In genomic region chr4:39685990-39686389, GRCh38 we compare ENCODE assay signal across 24 cellular contexts. TPM values are rescaled to one million over a fixed set of nuclear protein-coding genes. Genes with fewer than 3 reads are reported as not detected.
DNase-seq lines count a peak whose midpoint lies in the region; ATAC-seq, FAIRE-seq and TF ChIP-seq lines count a peak whose summit lies in the region.
"Had no signal": no experiment of that assay in that cellular context is flagged by ENCODE, and none has a peak within 500 bp of the region (broad histone marks: within the 10 kb centered on the region; RNA-seq: fewer than 3 reads in every experiment).

No MANE protein-coding gene starts in this region.

- no peak for TF ChIP-seq RAD21 in K562 (CRISPR knock-in tag; conservative IDR thresholded peaks at IDR 0.05 in 1 of 2, IDR thresholded peaks at IDR 0.05 in 1 of 2)

- H3K9me1 ChIP-seq in K562 (ENCODE audit: control insufficient read depth, insufficient read depth, low read length): no peaks in the 10 kb centered on the region

- H3K9me3 Mint-ChIP-seq in CD4-positive, alpha-beta T cell: no peaks in the 10 kb centered on the region
- H3K9me3 Mint-ChIP-seq: CD4-positive, alpha-beta memory T cell; CD8-positive, alpha-beta memory T cell had no signal

- no peaks in the 10 kb centered on the region for H4K20me1 ChIP-seq in K562 (replicated peaks; ENCODE audit: control insufficient read depth, insufficient read depth, low read length)
- H4K20me1 ChIP-seq: BLaER1 treated with 17β-estradiol and CSF1 and Interleukin-3, amounts not matched to agents 10 nM and 100 nM had no signal

- BruUV-seq in K562 (replicated peaks; lab: Mats Ljungman, UMichigan): no TSS peak

- no peaks in the 10 kb centered on the region for H3K36me3 Mint-ChIP-seq in CD4-positive, alpha-beta T cell (ENCODE audit: low read depth)
- H3K36me3 Mint-ChIP-seq: CD4-positive, alpha-beta memory T cell; CD8-positive, alpha-beta memory T cell had no signal

- no peaks in the 10 kb centered on the region for H3K79me2 ChIP-seq in K562 (ENCODE audit: control insufficient read depth, insufficient read depth, low read length)

- H3K36me3 ChIP-seq in HEK293 (ENCODE audit: control insufficient read depth in 2 of 2, insufficient read depth in 1 of 2, low read length in 2 of 2): no peaks in the 10 kb centered on the region
- H3K36me3 ChIP-seq in K562 (ENCODE audit: control insufficient read depth, insufficient read depth, low read length): no peaks in the 10 kb centered on the region
- H3K36me3 ChIP-seq: BLaER1 treated with 17β-estradiol and CSF1 and Interleukin-3, amounts not matched to agents 10 nM and 100 nM had no signal

- no peak overlapping the region for H3K27ac ChIP-seq in HEK293 (ENCODE audit: extremely low read depth, low read depth, low read length)
- no peak overlapping the region for H3K27ac ChIP-seq in K562 (ENCODE audit: extremely low read depth, low read depth, low read length)
- H3K27ac ChIP-seq in CD4-positive, alpha-beta T cell (ENCODE audit: low read depth, low read length): no peak overlapping the region
- H3K27ac ChIP-seq in dorsolateral prefrontal cortex: no peak overlapping the region
- H3K27ac ChIP-seq: 22Rv1; A549; BLaER1 treated with 17β-estradiol and CSF1 and Interleukin-3, amounts not matched to agents 10 nM and 100 nM; C4-2B had no signal

- intact Hi-C loops in K562 (cut with micrococcal nuclease) (no loop called here), dorsolateral prefrontal cortex (cut with DNase I) (no loop called here)
- intact Hi-C loops in CD4-positive, alpha-beta T cell (cut with DNase I, micrococcal nuclease): loop anchor here in 1 of 2 experiments (10.0 kb wide), 1 partner anchor 639 kb away; no protein-coding TSS in a partner anchor

- 10% methylated on average over 1 of the region's 1 CpG for WGBS in K562 (ENCODE audit: insufficient coverage, low coverage, missing lambda C conversion rate)

- no peak for ATAC-seq in K562
- ATAC-seq in CD4-positive, alpha-beta T cell (ENCODE audit: poor library complexity): no peak
- ATAC-seq: A549, GM12878 had no signal

- H3K9ac ChIP-seq in K562 (ENCODE audit: insufficient read depth in 1 of 2, low read depth in 2 of 2, low read length in 2 of 2): no peak overlapping the region
- H3K9ac ChIP-seq: BLaER1 treated with 17β-estradiol and CSF1 and Interleukin-3, amounts not matched to agents 10 nM and 100 nM had no signal

- no peak for FAIRE-seq in K562 (lab: Jason Lieb, UNC)
- FAIRE-seq: A549, GM12878, GM12892, GM18507 had no signal

- POLR2A ChIA-PET in HEK293 (lab: Yijun Ruan, JAX): no interaction called here
- POLR2A ChIA-PET in K562 (lab: Yijun Ruan, JAX): interaction anchor here (0.7 kb wide), 1 partner anchor 15 kb away, joined by 3 read pairs; no protein-coding TSS in a partner anchor
- POLR2A ChIA-PET in CD4-positive, alpha-beta T cell (lab: Charles Lee): no interaction called here

- no peak overlapping the region for H2AFZ ChIP-seq in K562 (ENCODE audit: low read depth, low read length)

- CTCF ChIA-PET in HEK293 (lab: Yijun Ruan, JAX): interaction anchor here (0.6 to 0.7 kb wide), 2 partner anchors 179 to 316 kb away, joined by 3 read pairs; no protein-coding TSS in a partner anchor
- CTCF ChIA-PET in K562 (lab: Yijun Ruan, JAX; ENCODE audit: low intra/inter-chr PET ratio): no interaction called here
- CTCF ChIA-PET in CD4-positive, alpha-beta T cell (lab: Charles Lee): no interaction called here

- in situ Hi-C loops in K562 (cut with MboI): no loop called here

- TF ChIP-seq EP300 in K562 (IDR thresholded peaks at IDR 0.05; ENCODE audit: low read length): no peak

- H3K4me2 ChIP-seq in K562 (ENCODE audit: insufficient read depth, low read length): no peak overlapping the region
- H3K4me2 ChIP-seq: A549 had no signal

- no peak overlapping the region for H3K4me3 Mint-ChIP-seq in CD4-positive, alpha-beta T cell
- H3K4me3 Mint-ChIP-seq: B cell; CD4-positive, alpha-beta memory T cell; CD8-positive, alpha-beta memory T cell had no signal

- H3K4me1 Mint-ChIP-seq in CD4-positive, alpha-beta T cell (ENCODE audit: low read depth): no peaks in the 10 kb centered on the region
- H3K4me1 Mint-ChIP-seq: CD4-positive, alpha-beta memory T cell; CD8-positive, alpha-beta memory T cell had no signal

- H3K27ac Mint-ChIP-seq in CD4-positive, alpha-beta T cell: no peak overlapping the region
- H3K27ac Mint-ChIP-seq: CD4-positive, alpha-beta memory T cell had no signal

- no peaks in the 10 kb centered on the region for H3K27me3 Mint-ChIP-seq in CD4-positive, alpha-beta T cell
- H3K27me3 Mint-ChIP-seq: B cell; CD4-positive, alpha-beta memory T cell had no signal

- H3K9me3 ChIP-seq in HEK293 (ENCODE audit: control insufficient read depth, insufficient read depth, low read depth, low read length): no peaks in the 10 kb centered on the region
- H3K9me3 ChIP-seq in K562 (replicated peaks; ENCODE audit: control insufficient read depth, insufficient read depth, low read depth, low read length): no peaks in the 10 kb centered on the region
- no peaks in the 10 kb centered on the region for H3K9me3 ChIP-seq in CD4-positive, alpha-beta T cell (ENCODE audit: control insufficient read depth, low read length)
- H3K9me3 ChIP-seq: A549; BLaER1 treated with 17β-estradiol and CSF1 and Interleukin-3, amounts not matched to agents 10 nM and 100 nM had no signal

- TF ChIP-seq CTCF in HEK293 (tag by site-specific recombination; IDR thresholded peaks at IDR 0.05) (no peak), K562 (IDR thresholded peaks at IDR 0.05 in 2 of 3, conservative IDR thresholded peaks at IDR 0.05 in 1 of 3; ENCODE audit: insufficient read depth in 2 of 3, low read depth in 1 of 3, low read length in 3 of 3) (no peak), dorsolateral prefrontal cortex (IDR thresholded peaks at IDR 0.05 in 54 of 56, conservative IDR thresholded peaks at IDR 0.05 in 2 of 56; ENCODE audit: low read depth in 1 of 56, partially characterized antibody in 56 of 56) (no peak)
- TF ChIP-seq CTCF in CD4-positive, alpha-beta T cell (IDR thresholded peaks at IDR 0.05): no peak

- H3K27me3 ChIP-seq in K562 (ENCODE audit: control insufficient read depth in 2 of 2, insufficient read depth in 2 of 2, low read length in 2 of 2): no peaks in the 10 kb centered on the region
- H3K27me3 ChIP-seq in CD4-positive, alpha-beta T cell (ENCODE audit: control insufficient read depth, insufficient read depth, low read length): no peaks in the 10 kb centered on the region
- H3K27me3 ChIP-seq in dorsolateral prefrontal cortex: no peaks in the 10 kb centered on the region
- H3K27me3 ChIP-seq: BLaER1 treated with 17β-estradiol and CSF1 and Interleukin-3, amounts not matched to agents 10 nM and 100 nM had no signal

- no peaks in the 10 kb centered on the region for H3K4me1 ChIP-seq in HEK293 (ENCODE audit: control insufficient read depth, insufficient read depth, low read length)
- H3K4me1 ChIP-seq in K562 (replicated peaks in 1 of 2; ENCODE audit: control insufficient read depth in 2 of 2, insufficient read depth in 2 of 2, low read length in 2 of 2): no peaks in the 10 kb centered on the region
- H3K4me1 ChIP-seq: A549 had no signal

- TF ChIP-seq POLR2A in K562 (conservative IDR thresholded peaks at IDR 0.05): no peak

- DNase-seq in NCI-H524 (lab: John Stamatoyannopoulos, UW): peak; percentile 5 to 53
- no peak for DNase-seq in K562 (ENCODE audit: extremely low read depth in 1 of 4, low spot score in 3 of 4)
- DNase-seq in CD4-positive, alpha-beta T cell: no peak
- no peak for DNase-seq in dorsolateral prefrontal cortex
- DNase-seq: AML-193; CD4-positive, alpha-beta memory T cell; CD8-positive, alpha-beta memory T cell; COR-L47; DMS 273 treated with DMSO at 0.1 percent for 48 hours; DMS153; DMS53; DMS79; DND-41; EL; GDM1 had no signal

- H3K4me3 ChIP-seq in HEK293 (ENCODE audit: low read depth, low read length) (no peak overlapping the region), K562 (no peak overlapping the region), dorsolateral prefrontal cortex (no peak overlapping the region)
- H3K4me3 ChIP-seq: A549; BLaER1 treated with 17β-estradiol and CSF1 and Interleukin-3, amounts not matched to agents 10 nM and 100 nM; GM12878 had no signal

RNA-seq across cellular contexts. Expression of gene UBE2K, which starts 11.9 kb away (rescaled TPM):
- 14.5 and 47.2 TPM in 2 replicates for total RNA-seq in K562 (2011; cell fraction: chromatin; rRNA removed; ENCODE audit: low replicate concordance)
- 15.8 and 18.4 TPM in 2 replicates for total RNA-seq in K562 (2011; cell fraction: nucleolus; rRNA removed)
- 30.0 and 56.6 TPM in 2 replicates for total RNA-seq in K562 (2011; cell fraction: nucleoplasm; rRNA removed)
- total RNA-seq in K562 (2014; rRNA removed) (60.5 and 99.0 TPM in 2 replicates), K562 (2014; rRNA removed; fragmentation: Illumina TruSeq; extraction: Trizol) (32.1 and 39.6 TPM in 2 replicates), K562 (2015; rRNA removed; fragmentation: Illumina TruSeq; extraction: Trizol) (25.5 and 29.8 TPM in 2 replicates), K562 (2021) (103 and 121 TPM in 2 replicates), dorsolateral prefrontal cortex (100 to 1,000 TPM in 27 of 120 experiments, 10 to 100 TPM in 93; 44.7 to 140 (median 90.1) TPM)
- polyA plus RNA-seq in K562 (2011; rRNA removed) (133 and 190 TPM in 2 replicates), K562 (2014; fragmentation: Illumina TruSeq; extraction: Trizol) (74.2 and 77.5 TPM in 2 replicates), K562 (2014; fragmentation: Nextera tagmentation; extraction: Ambion mirVana) (10 to 100 TPM; 48.4 to 62.6 TPM), K562 (2014; rRNA removed) (88.6 and 142 TPM in 2 replicates)
- polyA plus RNA-seq in K562 (2011; cell fraction: cytosol; rRNA removed): 52.2 and 63.3 TPM in 2 replicates
- 16.8 and 24.8 TPM in 2 replicates for polyA plus RNA-seq in K562 (2011; cell fraction: nucleus; rRNA removed)
- 76.3 and 178 TPM in 2 replicates for polyA plus RNA-seq in K562 (2012)
- 78.7 and 92.4 TPM in 2 replicates for polyA minus RNA-seq in K562 (2011; rRNA and poly(A)+ RNA removed)
- polyA minus RNA-seq in K562 (2011; cell fraction: cytosol; rRNA and poly(A)+ RNA removed): 34.0 and 48.8 TPM in 2 replicates
- 6.9 and 12.9 TPM in 2 replicates for polyA minus RNA-seq in K562 (2011; cell fraction: nucleus; rRNA and poly(A)+ RNA removed)
- 10 to 100 TPM; 35.9 to 41.3 TPM for total RNA-seq in CD4-positive, alpha-beta T cell

RNA-seq across cellular contexts. Expression of gene SMIM14, which starts 47.3 kb away (rescaled TPM):
- 0.56 and 0.86 TPM in 2 replicates for total RNA-seq in K562 (2011; cell fraction: chromatin; rRNA removed; ENCODE audit: low replicate concordance)
- total RNA-seq in K562 (2011; cell fraction: nucleolus; rRNA removed): 0.39 and 0.50 TPM in 2 replicates
- total RNA-seq in K562 (2011; cell fraction: nucleoplasm; rRNA removed): 0.69 and 1.0 TPM in 2 replicates
- total RNA-seq in K562 (2014; rRNA removed): 0.41 and 1.6 TPM in 2 replicates
- total RNA-seq in K562 (2014; rRNA removed; fragmentation: Illumina TruSeq; extraction: Trizol): 1.9 and 2.2 TPM in 2 replicates
- total RNA-seq in K562 (2015; rRNA removed; fragmentation: Illumina TruSeq; extraction: Trizol): 0.94 and 0.98 TPM in 2 replicates
- total RNA-seq in K562 (2021): 1.8 and 2.0 TPM in 2 replicates
- polyA plus RNA-seq in K562 (2011; rRNA removed): 3.7 and 5.7 TPM in 2 replicates
- polyA plus RNA-seq in K562 (2011; cell fraction: cytosol; rRNA removed): 0.40 and 4.1 TPM in 2 replicates
- 0.54 and 1.7 TPM in 2 replicates for polyA plus RNA-seq in K562 (2011; cell fraction: nucleus; rRNA removed)
- 1.7 and 10.2 TPM in 2 replicates for polyA plus RNA-seq in K562 (2012)
- polyA plus RNA-seq in K562 (2014; fragmentation: Illumina TruSeq; extraction: Trizol): 1.9 and 3.1 TPM in 2 replicates
- 1 to 10 TPM; 3.0 to 3.7 TPM for polyA plus RNA-seq in K562 (2014; fragmentation: Nextera tagmentation; extraction: Ambion mirVana)
- polyA plus RNA-seq in K562 (2014; rRNA removed): 1.6 and 2.3 TPM in 2 replicates
- 3.5 and 7.7 TPM in 2 replicates for polyA minus RNA-seq in K562 (2011; rRNA and poly(A)+ RNA removed)
- polyA minus RNA-seq in K562 (2011; cell fraction: cytosol; rRNA and poly(A)+ RNA removed): 5.2 TPM in 1 of 2 replicates, not detected in the other
- 0.22 and 0.40 TPM in 2 replicates for polyA minus RNA-seq in K562 (2011; cell fraction: nucleus; rRNA and poly(A)+ RNA removed)
- 1 to 10 TPM; 2.0 to 3.1 TPM for total RNA-seq in CD4-positive, alpha-beta T cell
- total RNA-seq in dorsolateral prefrontal cortex: 10 to 100 TPM; 22.3 to 73.2 (median 50.5) TPM

Comparison
In these comparisons a context has a peak if more than half of its experiments do, and no peak if none do; other contexts are left out.
1. DNase-seq: peak in NCI-H524 (2 of 2); none in K562 (0 of 4), CD4-positive, alpha-beta T cell (0 of 10) and dorsolateral prefrontal cortex (0 of 10).
2. RNA of gene SMIM14, which starts 47.3 kb away (total RNA-seq): 22.3 to 73.2 TPM in dorsolateral prefrontal cortex; 2.0 to 3.1 TPM in CD4-positive, alpha-beta T cell and 0.39 to 2.2 TPM in K562; every median in the first group is over 4 times any median in the second.
3. Of the 44 proteins assayed by ChIP-seq in both K562 and HEK293: peak only in K562: none; only in HEK293: none; in both: ZNF146; in neither: 43.